8 cellular contexts compared by ENCODE assay signal in the genomic region with DNA sequence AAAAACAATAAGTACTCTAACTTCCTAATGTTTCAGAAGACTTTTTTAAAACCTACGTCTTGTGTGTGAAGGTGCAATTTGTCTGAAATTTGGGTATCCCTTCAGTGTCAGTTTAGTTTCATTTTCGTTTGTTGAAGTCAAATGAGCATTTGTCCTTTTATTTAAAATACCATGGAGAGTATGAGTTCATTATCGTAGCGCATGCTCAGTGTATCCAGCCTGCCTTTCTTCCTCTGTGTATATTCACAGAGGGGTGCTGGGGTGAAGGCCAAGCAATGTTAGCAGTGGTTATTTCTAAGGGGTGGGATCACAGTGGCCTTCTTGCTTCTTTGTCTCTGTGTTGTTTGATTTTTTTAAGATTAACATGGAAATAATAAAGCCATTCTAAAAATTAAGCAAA. TPM values are rescaled to one million over a fixed set of nuclear protein-coding genes. Genes with fewer than 3 reads are reported as not detected.
DNase-seq lines count a peak whose midpoint lies in the region; ATAC-seq and TF ChIP-seq lines count a peak whose summit lies in the region.

No MANE protein-coding gene starts in this region.

- peak overlapping the region; percentile 61 for H3K4me3 Mint-ChIP-seq in activated T-cell treated with anti-CD3 and anti-CD28 coated beads, Interleukin-2, amount 50 U/mL, for 4 hours
- H3K4me3 Mint-ChIP-seq in activated B cell treated with CpG ODN at 0.5 μM for 24 hours = no peak overlapping the region

- no peak for TF ChIP-seq CTCF in activated B cell treated with CpG ODN at 0.5 μM for 24 hours (IDR thresholded peaks at IDR 0.05)
- no peak for TF ChIP-seq CTCF in heart right ventricle (IDR thresholded peaks at IDR 0.05)

- no peaks in the 10 kb centered on the region for H3K27me3 Mint-ChIP-seq in activated T-cell treated with anti-CD3 and anti-CD28 coated beads, Interleukin-2, amount 50 U/mL, for 4 hours (ENCODE audit: low read depth)
- no peaks in the 10 kb centered on the region for H3K27me3 Mint-ChIP-seq in activated B cell treated with CpG ODN at 0.5 μM for 24 hours

- intact Hi-C loops in activated B cell treated with CpG ODN at 0.5 μM for 24 hours (cut with micrococcal nuclease) (no loop called here), heart right ventricle (cut with DNase I) (no loop called here)

- peak overlapping the region in 5 of 10 donors; percentile 4 to 57 (median 38) for H3K27ac ChIP-seq in heart right ventricle

- POLR2A ChIA-PET in activated B cell treated with CpG ODN at 0.5 μM for 24 hours (lab: Charles Lee) = no interaction called here

- no peak overlapping the region for H3K27ac Mint-ChIP-seq in activated B cell treated with CpG ODN at 0.5 μM for 24 hours

- H3K36me3 ChIP-seq in heart right ventricle = no peaks in the 10 kb centered on the region

- H3K9me3 Mint-ChIP-seq in activated T-cell treated with anti-CD3 and anti-CD28 coated beads, Interleukin-2, amount 50 U/mL, for 4 hours = no peaks in the 10 kb centered on the region
- H3K9me3 Mint-ChIP-seq in activated B cell treated with CpG ODN at 0.5 μM for 24 hours = no peaks in the 10 kb centered on the region

- H3K4me3 ChIP-seq in heart right ventricle = peak overlapping the region in 7 of 10 donors; percentile 3 to 37 (median 22)

- no peak for DNase-seq in activated T-cell treated with anti-CD3 and anti-CD28 coated beads, Interleukin-2, amount 50 U/mL, for 4 hours
- DNase-seq in activated T-cell treated with anti-CD3 and anti-CD28 coated beads, Interleukin-2, amount 50 U/mL, for 48 hours = no peak
- no peak for DNase-seq in activated B cell treated with CpG ODN at 0.5 μM for 24 hours
- no peak for DNase-seq in heart right ventricle
- DNase-seq in stimulated activated naive CD8-positive, alpha-beta T cell treated with anti-CD3 and anti-CD28 coated beads, Interleukin-15, Interleukin-2, amounts not matched to agents 100 U/mL and 50 U/mL, for 24 hours = no peak
- no peak for DNase-seq in stimulated activated naive CD4-positive, alpha-beta T cell treated with Interleukin-2 at 50 U/mL for 16 hours (lab: John Stamatoyannopoulos, UW)
- no peak for DNase-seq in HuH-7.5 (ENCODE audit: low spot score)
- no peak for DNase-seq in AML-193 (lab: John Stamatoyannopoulos, UW)

- H3K9me3 ChIP-seq in heart right ventricle = no peaks in the 10 kb centered on the region

- WGBS in heart right ventricle, 2 donors = 28 to 37% methylated on average over 4 of the region's 4 CpGs

- no peaks in the 10 kb centered on the region for H3K27me3 ChIP-seq in heart right ventricle

- ATAC-seq in activated T-cell treated with anti-CD3 and anti-CD28 coated beads, Interleukin-2, amount 50 U/mL, for 4 hours = peak; percentile 58
- ATAC-seq in activated B cell treated with CpG ODN at 0.5 μM for 24 hours (ENCODE audit: low read depth) (peak; percentile 25), heart right ventricle (peak in 7 of 8 donors; percentile 39 to 81 (median 68))
- ATAC-seq in stimulated activated naive CD8-positive, alpha-beta T cell treated with anti-CD3 and anti-CD28 coated beads, Interleukin-15, Interleukin-2, amounts not matched to agents 100 U/mL and 50 U/mL, for 24 hours = peak; percentile 82

- CTCF ChIA-PET in activated B cell treated with CpG ODN at 0.5 μM for 24 hours (lab: Charles Lee) = interaction anchor here (1.0 kb wide), 1 partner anchor 29 kb away, joined by 3 read pairs; no protein-coding TSS in a partner anchor

- peaks cover 15% of the 10 kb centered on the region for H3K4me1 Mint-ChIP-seq in activated T-cell treated with anti-CD3 and anti-CD28 coated beads, Interleukin-2, amount 50 U/mL, for 4 hours (ENCODE audit: low read depth)
- peaks cover 10% of the 10 kb centered on the region for H3K4me1 Mint-ChIP-seq in activated B cell treated with CpG ODN at 0.5 μM for 24 hours

- H3K36me3 Mint-ChIP-seq in activated T-cell treated with anti-CD3 and anti-CD28 coated beads, Interleukin-2, amount 50 U/mL, for 4 hours (ENCODE audit: insufficient read depth) = no peaks in the 10 kb centered on the region
- no peaks in the 10 kb centered on the region for H3K36me3 Mint-ChIP-seq in activated B cell treated with CpG ODN at 0.5 μM for 24 hours (ENCODE audit: low read depth)

- H3K4me1 ChIP-seq in heart right ventricle = peaks cover 5 to 14% (median 9%) of the 10 kb centered on the region in 9 donors

RNA-seq across cellular contexts. Expression of gene CNN3, which starts 43.2 kb away (rescaled TPM):
- total RNA-seq in activated T-cell treated with anti-CD3 and anti-CD28 coated beads, Interleukin-2, amount 50 U/mL, for 4 hours = 1 to 10 TPM; 1.2 to 3.1 (median 1.9) TPM
- total RNA-seq in activated B cell treated with CpG ODN at 0.5 μM for 24 hours (6.2 and 11.8 TPM in 2 replicates), heart right ventricle (100 to 1,000 TPM in 2 of 10 donors, 10 to 100 TPM in 8; 45.8 to 108 (median 67.2) TPM)
- polyA plus RNA-seq in heart right ventricle = 10 to 100 TPM; 28.0 to 58.3 TPM

Comparison
In these comparisons a context has a peak if more than half of its experiments do, and no peak if none do; other contexts are left out.
1. ATAC-seq: peak in every context shown above with its lines; median percentile 82 in stimulated activated naive CD8-positive, alpha-beta T cell treated with anti-CD3 and anti-CD28 coated beads, Interleukin-15, Interleukin-2, amounts not matched to agents 100 U/mL and 50 U/mL, for 24 hours; 68 in heart right ventricle; 58 in activated T-cell treated with anti-CD3 and anti-CD28 coated beads, Interleukin-2, amount 50 U/mL, for 4 hours; 25 in activated B cell treated with CpG ODN at 0.5 μM for 24 hours.